ENCODE assay signal across 1 cellular context in genomic region chr3:13648060-13648743, GRCh38.
TF ChIP-seq lines count a peak whose summit lies in the region.

No MANE protein-coding gene starts in this region.

TF ChIP-seq in HEK293, 187 proteins besides CTCF, POLR2A, EP300 and RAD21 (continued from another document):
- TF ChIP-seq, protein P1, sequence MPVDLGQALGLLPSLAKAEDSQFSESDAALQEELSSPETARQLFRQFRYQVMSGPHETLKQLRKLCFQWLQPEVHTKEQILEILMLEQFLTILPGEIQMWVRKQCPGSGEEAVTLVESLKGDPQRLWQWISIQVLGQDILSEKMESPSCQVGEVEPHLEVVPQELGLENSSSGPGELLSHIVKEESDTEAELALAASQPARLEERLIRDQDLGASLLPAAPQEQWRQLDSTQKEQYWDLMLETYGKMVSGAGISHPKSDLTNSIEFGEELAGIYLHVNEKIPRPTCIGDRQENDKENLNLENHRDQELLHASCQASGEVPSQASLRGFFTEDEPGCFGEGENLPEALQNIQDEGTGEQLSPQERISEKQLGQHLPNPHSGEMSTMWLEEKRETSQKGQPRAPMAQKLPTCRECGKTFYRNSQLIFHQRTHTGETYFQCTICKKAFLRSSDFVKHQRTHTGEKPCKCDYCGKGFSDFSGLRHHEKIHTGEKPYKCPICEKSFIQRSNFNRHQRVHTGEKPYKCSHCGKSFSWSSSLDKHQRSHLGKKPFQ (tag by site-specific recombination; IDR thresholded peaks at IDR 0.05), result no peak
- no peak for TF ChIP-seq ZNF549 (tag by site-specific recombination; IDR thresholded peaks at IDR 0.05)
- no peak for TF ChIP-seq ZNF112 (tag by site-specific recombination; IDR thresholded peaks at IDR 0.05)
- no peak for TF ChIP-seq ZNF202 (tag by site-specific recombination; IDR thresholded peaks at IDR 0.05; ENCODE audit: borderline replicate concordance)
- TF ChIP-seq SP3 (tag by site-specific recombination; IDR thresholded peaks at IDR 0.05), result no peak
- TF ChIP-seq ZNF184 (tag by site-specific recombination; IDR thresholded peaks at IDR 0.05), result no peak
- TF ChIP-seq ZNF621 (tag by site-specific recombination; IDR thresholded peaks at IDR 0.05), result no peak
- TF ChIP-seq ZNF830 (tag by site-specific recombination; IDR thresholded peaks at IDR 0.05; ENCODE audit: low read depth), result no peak
- TF ChIP-seq, protein P2, sequence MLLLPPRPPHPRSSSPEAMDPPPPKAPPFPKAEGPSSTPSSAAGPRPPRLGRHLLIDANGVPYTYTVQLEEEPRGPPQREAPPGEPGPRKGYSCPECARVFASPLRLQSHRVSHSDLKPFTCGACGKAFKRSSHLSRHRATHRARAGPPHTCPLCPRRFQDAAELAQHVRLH (tag by site-specific recombination; IDR thresholded peaks at IDR 0.05), result 0 out of 2 replicates have a peak, but pooled peaks have one; percentile 47
- TF ChIP-seq MEIS1 (CRISPR knock-in tag; IDR thresholded peaks at IDR 0.05; ENCODE audit: borderline replicate concordance), result no peak
- no peak for TF ChIP-seq SALL2 (tag by site-specific recombination; IDR thresholded peaks at IDR 0.05; ENCODE audit: borderline replicate concordance)
- peak; percentile 57 for TF ChIP-seq ZNF600 (tag by site-specific recombination; IDR thresholded peaks at IDR 0.05)
- no peak for TF ChIP-seq ZNF23 (tag by site-specific recombination; IDR thresholded peaks at IDR 0.05; ENCODE audit: borderline replicate concordance)
- TF ChIP-seq ZFHX2 (tag by site-specific recombination; conservative IDR thresholded peaks at IDR 0.05), result no peak
- TF ChIP-seq ZNF114 (tag by site-specific recombination; IDR thresholded peaks at IDR 0.05), result no peak
- TF ChIP-seq, protein P3, sequence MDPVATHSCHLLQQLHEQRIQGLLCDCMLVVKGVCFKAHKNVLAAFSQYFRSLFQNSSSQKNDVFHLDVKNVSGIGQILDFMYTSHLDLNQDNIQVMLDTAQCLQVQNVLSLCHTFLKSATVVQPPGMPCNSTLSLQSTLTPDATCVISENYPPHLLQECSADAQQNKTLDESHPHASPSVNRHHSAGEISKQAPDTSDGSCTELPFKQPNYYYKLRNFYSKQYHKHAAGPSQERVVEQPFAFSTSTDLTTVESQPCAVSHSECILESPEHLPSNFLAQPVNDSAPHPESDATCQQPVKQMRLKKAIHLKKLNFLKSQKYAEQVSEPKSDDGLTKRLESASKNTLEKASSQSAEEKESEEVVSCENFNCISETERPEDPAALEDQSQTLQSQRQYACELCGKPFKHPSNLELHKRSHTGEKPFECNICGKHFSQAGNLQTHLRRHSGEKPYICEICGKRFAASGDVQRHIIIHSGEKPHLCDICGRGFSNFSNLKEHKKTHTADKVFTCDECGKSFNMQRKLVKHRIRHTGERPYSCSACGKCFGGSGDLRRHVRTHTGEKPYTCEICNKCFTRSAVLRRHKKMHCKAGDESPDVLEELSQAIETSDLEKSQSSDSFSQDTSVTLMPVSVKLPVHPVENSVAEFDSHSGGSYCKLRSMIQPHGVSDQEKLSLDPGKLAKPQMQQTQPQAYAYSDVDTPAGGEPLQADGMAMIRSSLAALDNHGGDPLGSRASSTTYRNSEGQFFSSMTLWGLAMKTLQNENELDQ (tag by site-specific recombination; IDR thresholded peaks at IDR 0.05; ENCODE audit: low read depth), result no peak
- no peak for TF ChIP-seq MZF1 (tag by site-specific recombination; IDR thresholded peaks at IDR 0.05; ENCODE audit: borderline replicate concordance)
- TF ChIP-seq, protein P4, sequence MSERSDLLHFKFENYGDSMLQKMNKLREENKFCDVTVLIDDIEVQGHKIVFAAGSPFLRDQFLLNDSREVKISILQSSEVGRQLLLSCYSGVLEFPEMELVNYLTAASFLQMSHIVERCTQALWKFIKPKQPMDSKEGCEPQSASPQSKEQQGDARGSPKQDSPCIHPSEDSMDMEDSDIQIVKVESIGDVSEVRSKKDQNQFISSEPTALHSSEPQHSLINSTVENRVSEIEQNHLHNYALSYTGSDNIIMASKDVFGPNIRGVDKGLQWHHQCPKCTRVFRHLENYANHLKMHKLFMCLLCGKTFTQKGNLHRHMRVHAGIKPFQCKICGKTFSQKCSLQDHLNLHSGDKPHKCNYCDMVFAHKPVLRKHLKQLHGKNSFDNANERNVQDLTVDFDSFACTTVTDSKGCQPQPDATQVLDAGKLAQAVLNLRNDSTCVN (tag by site-specific recombination; optimal IDR thresholded peaks at IDR 0.05), result peak; percentile 20
- TF ChIP-seq BCL6B (tag by site-specific recombination; IDR thresholded peaks at IDR 0.05), result no peak
- 0 out of 2 replicates have a peak, but pooled peaks have one; percentile 64 for TF ChIP-seq ZNF391 (tag by site-specific recombination; IDR thresholded peaks at IDR 0.05; ENCODE audit: borderline replicate concordance, low read depth)
- TF ChIP-seq ZIC2 (tag by site-specific recombination; IDR thresholded peaks at IDR 0.05), result peak; percentile 62
- TF ChIP-seq ZNF416 (tag by site-specific recombination; IDR thresholded peaks at IDR 0.05), result no peak
- TF ChIP-seq, protein P5, sequence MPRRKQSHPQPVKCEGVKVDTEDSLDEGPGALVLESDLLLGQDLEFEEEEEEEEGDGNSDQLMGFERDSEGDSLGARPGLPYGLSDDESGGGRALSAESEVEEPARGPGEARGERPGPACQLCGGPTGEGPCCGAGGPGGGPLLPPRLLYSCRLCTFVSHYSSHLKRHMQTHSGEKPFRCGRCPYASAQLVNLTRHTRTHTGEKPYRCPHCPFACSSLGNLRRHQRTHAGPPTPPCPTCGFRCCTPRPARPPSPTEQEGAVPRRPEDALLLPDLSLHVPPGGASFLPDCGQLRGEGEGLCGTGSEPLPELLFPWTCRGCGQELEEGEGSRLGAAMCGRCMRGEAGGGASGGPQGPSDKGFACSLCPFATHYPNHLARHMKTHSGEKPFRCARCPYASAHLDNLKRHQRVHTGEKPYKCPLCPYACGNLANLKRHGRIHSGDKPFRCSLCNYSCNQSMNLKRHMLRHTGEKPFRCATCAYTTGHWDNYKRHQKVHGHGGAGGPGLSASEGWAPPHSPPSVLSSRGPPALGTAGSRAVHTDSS (tag by site-specific recombination; IDR thresholded peaks at IDR 0.05), result no peak
- no peak for TF ChIP-seq ZNF707 (tag by site-specific recombination; IDR thresholded peaks at IDR 0.05)
- TF ChIP-seq, protein P6, sequence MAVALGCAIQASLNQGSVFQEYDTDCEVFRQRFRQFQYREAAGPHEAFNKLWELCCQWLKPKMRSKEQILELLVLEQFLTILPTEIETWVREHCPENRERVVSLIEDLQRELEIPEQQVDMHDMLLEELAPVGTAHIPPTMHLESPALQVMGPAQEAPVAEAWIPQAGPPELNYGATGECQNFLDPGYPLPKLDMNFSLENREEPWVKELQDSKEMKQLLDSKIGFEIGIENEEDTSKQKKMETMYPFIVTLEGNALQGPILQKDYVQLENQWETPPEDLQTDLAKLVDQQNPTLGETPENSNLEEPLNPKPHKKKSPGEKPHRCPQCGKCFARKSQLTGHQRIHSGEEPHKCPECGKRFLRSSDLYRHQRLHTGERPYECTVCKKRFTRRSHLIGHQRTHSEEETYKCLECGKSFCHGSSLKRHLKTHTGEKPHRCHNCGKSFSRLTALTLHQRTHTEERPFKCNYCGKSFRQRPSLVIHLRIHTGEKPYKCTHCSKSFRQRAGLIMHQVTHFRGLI (tag by site-specific recombination; IDR thresholded peaks at IDR 0.05), result no peak
- TF ChIP-seq KLF7 (tag by site-specific recombination; IDR thresholded peaks at IDR 0.05; ENCODE audit: borderline replicate concordance), result no peak
- TF ChIP-seq ZNF677 (tag by site-specific recombination; IDR thresholded peaks at IDR 0.05), result no peak
- TF ChIP-seq KLF16 (tag by site-specific recombination; IDR thresholded peaks at IDR 0.05), result no peak
- TF ChIP-seq, protein P7, sequence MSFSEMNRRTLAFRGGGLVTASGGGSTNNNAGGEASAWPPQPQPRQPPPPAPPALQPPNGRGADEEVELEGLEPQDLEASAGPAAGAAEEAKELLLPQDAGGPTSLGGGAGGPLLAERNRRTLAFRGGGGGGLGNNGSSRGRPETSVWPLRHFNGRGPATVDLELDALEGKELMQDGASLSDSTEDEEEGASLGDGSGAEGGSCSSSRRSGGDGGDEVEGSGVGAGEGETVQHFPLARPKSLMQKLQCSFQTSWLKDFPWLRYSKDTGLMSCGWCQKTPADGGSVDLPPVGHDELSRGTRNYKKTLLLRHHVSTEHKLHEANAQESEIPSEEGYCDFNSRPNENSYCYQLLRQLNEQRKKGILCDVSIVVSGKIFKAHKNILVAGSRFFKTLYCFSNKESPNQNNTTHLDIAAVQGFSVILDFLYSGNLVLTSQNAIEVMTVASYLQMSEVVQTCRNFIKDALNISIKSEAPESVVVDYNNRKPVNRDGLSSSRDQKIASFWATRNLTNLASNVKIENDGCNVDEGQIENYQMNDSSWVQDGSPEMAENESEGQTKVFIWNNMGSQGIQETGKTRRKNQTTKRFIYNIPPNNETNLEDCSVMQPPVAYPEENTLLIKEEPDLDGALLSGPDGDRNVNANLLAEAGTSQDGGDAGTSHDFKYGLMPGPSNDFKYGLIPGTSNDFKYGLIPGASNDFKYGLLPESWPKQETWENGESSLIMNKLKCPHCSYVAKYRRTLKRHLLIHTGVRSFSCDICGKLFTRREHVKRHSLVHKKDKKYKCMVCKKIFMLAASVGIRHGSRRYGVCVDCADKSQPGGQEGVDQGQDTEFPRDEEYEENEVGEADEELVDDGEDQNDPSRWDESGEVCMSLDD (tag by site-specific recombination; IDR thresholded peaks at IDR 0.05), result no peak
